33 cellular contexts compared by ENCODE assay signal in the genomic region with DNA sequence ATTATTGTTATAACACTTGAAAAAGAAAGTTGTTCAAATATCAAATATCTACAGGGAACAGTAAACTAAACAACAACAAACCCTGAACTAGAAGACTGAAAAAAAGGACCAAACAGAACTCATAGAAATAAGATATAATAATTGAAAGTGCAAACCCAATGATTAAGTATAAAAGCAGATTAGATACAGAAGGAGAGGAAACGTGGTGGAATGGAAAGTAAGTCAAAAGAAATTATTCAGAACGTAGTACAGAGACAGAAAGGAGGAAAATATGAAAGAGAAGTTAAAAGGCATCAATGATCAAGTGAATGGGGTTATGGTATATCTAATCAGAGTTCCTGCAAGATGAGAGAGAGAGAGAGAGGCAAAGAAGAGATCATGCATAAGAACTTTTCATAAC.
"Had no signal": no experiment of that assay in that cellular context is flagged by ENCODE, and none has a peak within 500 bp of the region (broad histone marks: within the 10 kb centered on the region; RNA-seq: fewer than 3 reads in every experiment).

No MANE protein-coding gene starts in this region.

- H3K36me3 ChIP-seq: MG63 had no signal

- DNase-seq: Kasumi-1, MG63, MM.1S, MV-4-11, NCI-H1048, NCI-H1092, NCI-H1092 treated with DMSO at 0.1 percent for 48 hours, NCI-H1105, NCI-H1105 treated with DMSO at 0.1 percent for 48 hours, NCI-H1417, NCI-H1417 treated with DMSO at 0.1 percent for 48 hours, NCI-H1436, NCI-H1436 treated with DMSO at 0.1 percent for 48 hours, NCI-H146, NCI-H1694, NCI-H1694 treated with DMSO at 0.1 percent for 48 hours, NCI-H187, NCI-H187 treated with DMSO at 0.1 percent for 48 hours, NCI-H1930, NCI-H2029, NCI-H2029 treated with DMSO at 0.1 percent for 48 hours, NCI-H2081, NCI-H2081 treated with DMSO at 0.1 percent for 48 hours, NCI-H2107, NCI-H2171, NCI-H2171 treated with DMSO at 0.1 percent for 48 hours, NCI-H2227 treated with DMSO at 0.1 percent for 48 hours, NCI-H226, NCI-H345, NCI-H446, NCI-H446 treated with DMSO at 0.1 percent for 48 hours, NCI-H510A had no signal

- H3K27me3 ChIP-seq: MG63 had no signal

- H3K4me2 ChIP-seq: KMS-11 had no signal

- H3K27ac ChIP-seq: KMS-11 had no signal

- H3K9ac ChIP-seq: KMS-11 had no signal

- H3K9me3 ChIP-seq: MG63 had no signal

- H3K4me3 ChIP-seq: MG63 had no signal
